8 cellular contexts compared by ENCODE assay signal in the genomic region with DNA sequence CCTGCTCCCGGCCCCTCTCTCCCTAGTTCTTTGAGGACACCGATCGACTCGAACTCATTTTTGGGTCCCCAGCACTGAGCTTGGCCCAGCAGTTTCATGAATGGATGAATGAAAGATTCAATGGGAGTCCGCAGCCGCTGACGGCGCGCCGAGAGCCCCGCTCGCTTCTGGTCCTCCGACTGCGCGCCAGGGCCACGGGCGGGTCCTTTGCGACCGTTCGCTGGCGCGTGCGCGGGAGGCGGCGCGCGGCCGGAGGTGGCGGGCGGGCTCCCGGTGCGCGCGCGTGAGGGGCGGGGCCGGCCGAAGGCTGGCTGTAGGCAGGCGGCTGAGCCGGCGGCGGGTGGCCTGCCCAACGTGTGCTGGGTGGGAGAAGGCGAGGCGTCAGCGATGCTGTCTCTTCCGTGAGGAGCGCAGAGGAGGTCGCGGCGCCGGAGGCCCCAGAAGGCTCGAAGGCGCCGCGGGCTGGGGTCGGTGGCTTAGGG. TPM values are rescaled to one million over a fixed set of nuclear protein-coding genes. Genes with fewer than 3 reads are reported as not detected.
A peak's percentile ranks its signal among the peaks of the same experiment; 100 is the strongest.
DNase-seq lines count a peak whose midpoint lies in the region; ATAC-seq, FAIRE-seq and TF ChIP-seq lines count a peak whose summit lies in the region.

A gene (plus strand): TSS at position 314 of the 482 bp plus-strand sequence. CDS start 284 bp downstream, outside the sequence.

- no peak for TF ChIP-seq CTCF in endothelial cell (IDR thresholded peaks at IDR 0.05; ENCODE audit: unreplicated experiment)
- no peak for TF ChIP-seq CTCF in mesothelial cell of epicardium (IDR thresholded peaks at IDR 0.05; ENCODE audit: unreplicated experiment)

- H3K27me3 Mint-ChIP-seq in endothelial cell (ENCODE audit: unreplicated experiment) (peaks cover 4% of the 10 kb centered on the region), mesothelial cell of epicardium (ENCODE audit: low read depth) (no peaks in the 10 kb centered on the region)

- H3K36me3 Mint-ChIP-seq in endothelial cell (ENCODE audit: low read depth, unreplicated experiment) (peaks cover 3% of the 10 kb centered on the region), mesothelial cell of epicardium (peaks cover 6% of the 10 kb centered on the region)

- peak within 1 kb of the TSS; percentile 34 for H3K27ac Mint-ChIP-seq in endothelial cell (ENCODE audit: unreplicated experiment)
- H3K27ac Mint-ChIP-seq in mesothelial cell of epicardium: peak within 1 kb of the TSS; percentile 91

- peak; percentile 80 for ATAC-seq in GM21367 (IDR thresholded peaks at IDR 0.05; ENCODE audit: unreplicated experiment)

- peak within 1 kb of the TSS; percentile 98 for H3K4me3 Mint-ChIP-seq in endothelial cell (ENCODE audit: unreplicated experiment)
- peak within 1 kb of the TSS; percentile 95 for H3K4me3 Mint-ChIP-seq in mesothelial cell of epicardium

- DNase-seq in COLO829 (ENCODE audit: low spot score) (peak; percentile 78), HTR-8/SVneo (ENCODE audit: insufficient read length, low spot score) (peak; percentile 86), NOMO-1 treated with dmso at 0.1 percent for 144 hours (lab: John Stamatoyannopoulos, UW; ENCODE audit: unreplicated experiment) (peak; percentile 85), endothelial cell (ENCODE audit: low spot score) (peak; percentile 90), mesothelial cell of epicardium (ENCODE audit: low spot score in 2 of 2, unreplicated experiment in 2 of 2) (peak; percentile 86 to 91)
- DNase-seq in activated CD8-positive, alpha-beta memory T cell treated with anti-CD3 and anti-CD28 coated beads, Interleukin-2, amount 50 U/mL, for 1 hour (ENCODE audit: extremely low read depth): peak; percentile 36
- peak; percentile 82 for DNase-seq in stimulated activated CD8-positive, alpha-beta memory T cell treated with anti-CD3 and anti-CD28 coated beads, Interleukin-15, amount 100 ng/mL, for 24 hours (ENCODE audit: low read depth)

- FAIRE-seq in HTR-8/SVneo (lab: Jason Lieb, UNC): no peak

- H3K9me3 Mint-ChIP-seq in endothelial cell (ENCODE audit: unreplicated experiment) (no peaks in the 10 kb centered on the region), mesothelial cell of epicardium (no peaks in the 10 kb centered on the region)

- H3K4me1 Mint-ChIP-seq in endothelial cell (ENCODE audit: unreplicated experiment): peaks cover 23% of the 10 kb centered on the region
- peaks cover 27% of the 10 kb centered on the region for H3K4me1 Mint-ChIP-seq in mesothelial cell of epicardium

RNA-seq across cellular contexts. Expression of the gene that starts here (rescaled TPM):
- total RNA-seq in endothelial cell (ENCODE audit: unreplicated experiment) (27.6 TPM), mesothelial cell of epicardium (60.7 to 63.7 TPM (median 63.0 TPM) in 3 replicates)

Comparison
In these comparisons a context has a peak if more than half of its experiments do, and no peak if none do; other contexts are left out.
1. Peak in every context shown above with its lines: DNase-seq and ATAC-seq.
2. DNase-seq: peak in every context shown above with its lines; median percentile 90 in endothelial cell; 88 in mesothelial cell of epicardium; 86 in HTR-8/SVneo; 85 in NOMO-1 treated with dmso at 0.1 percent for 144 hours; 82 in stimulated activated CD8-positive, alpha-beta memory T cell treated with anti-CD3 and anti-CD28 coated beads, Interleukin-15, amount 100 ng/mL, for 24 hours; 78 in COLO829; 36 in activated CD8-positive, alpha-beta memory T cell treated with anti-CD3 and anti-CD28 coated beads, Interleukin-2, amount 50 U/mL, for 1 hour.